In genomic region chr22:29172216-29172615, GRCh38 we compare ENCODE assay signal across 19 cellular contexts. TPM values are rescaled to one million over a fixed set of nuclear protein-coding genes. Genes with fewer than 3 reads are reported as not detected.
DNase-seq lines count a peak whose midpoint lies in the region; FAIRE-seq and TF ChIP-seq lines count a peak whose summit lies in the region.
"Had no signal": no experiment of that assay in that cellular context is flagged by ENCODE, and none has a peak within 500 bp of the region (broad histone marks: within the 10 kb centered on the region; RNA-seq: fewer than 3 reads in every experiment).

No MANE protein-coding gene starts in this region.

- no peak overlapping the region for H3K27ac Mint-ChIP-seq in endothelial cell (ENCODE audit: unreplicated experiment)
- H3K27ac Mint-ChIP-seq: CD4-positive, alpha-beta T cell; GM23338; HFFc6 had no signal

- no peaks in the 10 kb centered on the region for H3K9me3 ChIP-seq in WERI-Rb-1 (ENCODE audit: severe bottlenecking)
- H3K9me3 ChIP-seq in kidney (ENCODE audit: control insufficient read depth in 1 of 2, low read length in 2 of 2) = peaks cover 0 to 6% of the 10 kb centered on the region in 2 donors
- H3K9me3 ChIP-seq in sigmoid colon = peaks cover 0 to 10% (median 6%) of the 10 kb centered on the region in 4 donors
- H3K9me3 ChIP-seq in vagina = no peaks in the 10 kb centered on the region

- peaks cover 5% of the 10 kb centered on the region for H3K27me3 Mint-ChIP-seq in endothelial cell (ENCODE audit: unreplicated experiment)
- H3K27me3 Mint-ChIP-seq: CD4-positive, alpha-beta T cell had no signal

- H3K4me3 ChIP-seq in WERI-Rb-1 (ENCODE audit: low read depth, low read length) (no peak overlapping the region), kidney (ENCODE audit: low read length in 2 of 2) (no peak overlapping the region), sigmoid colon (no peak overlapping the region), vagina (no peak overlapping the region)
- H3K4me3 ChIP-seq: GM23338 had no signal

- 0 out of 2 replicates have a peak, but pooled peaks have one; percentile 7 for TF ChIP-seq CTCF in WERI-Rb-1 (IDR thresholded peaks at IDR 0.05; ENCODE audit: low read depth, low read length)
- TF ChIP-seq CTCF in kidney (IDR thresholded peaks at IDR 0.05; ENCODE audit: borderline replicate concordance, extremely low read depth, insufficient read depth) = no peak
- TF ChIP-seq CTCF in sigmoid colon (IDR thresholded peaks at IDR 0.05) = no peak
- TF ChIP-seq CTCF in vagina (IDR thresholded peaks at IDR 0.05) = no peak
- no peak for TF ChIP-seq CTCF in endothelial cell (IDR thresholded peaks at IDR 0.05; ENCODE audit: unreplicated experiment)

- H3K27me3 ChIP-seq in WERI-Rb-1 (ENCODE audit: insufficient read depth, low read depth, severe bottlenecking) (no peaks in the 10 kb centered on the region), sigmoid colon (no peaks in the 10 kb centered on the region), vagina (no peaks in the 10 kb centered on the region)

- peaks cover 4% of the 10 kb centered on the region for H3K36me3 Mint-ChIP-seq in endothelial cell (ENCODE audit: low read depth, unreplicated experiment)

- no peak for TF ChIP-seq EP300 in sigmoid colon (IDR thresholded peaks at IDR 0.05)

- H3K27ac ChIP-seq in WERI-Rb-1 (no peak overlapping the region), kidney (ENCODE audit: low read depth in 2 of 2, low read length in 2 of 2) (no peak overlapping the region), sigmoid colon (no peak overlapping the region), vagina (no peak overlapping the region)
- H3K27ac ChIP-seq: C4-2B had no signal

- H3K9me3 Mint-ChIP-seq in endothelial cell (ENCODE audit: unreplicated experiment) = peaks cover 6% of the 10 kb centered on the region

- no peak for FAIRE-seq in kidney (lab: Jason Lieb, UNC)
- FAIRE-seq: H54, HTR-8/SVneo had no signal

- no peaks in the 10 kb centered on the region for H3K4me1 Mint-ChIP-seq in endothelial cell (ENCODE audit: unreplicated experiment)
- H3K4me1 Mint-ChIP-seq: GM23338 had no signal

- peak; percentile 27 for DNase-seq in D341Med (ENCODE audit: low spot score)
- DNase-seq in WERI-Rb-1 = no peak
- DNase-seq in kidney = peak; percentile 46
- peak; percentile 54 for DNase-seq in sigmoid colon
- DNase-seq in activated CD8-positive, alpha-beta memory T cell treated with anti-CD3 and anti-CD28 coated beads, Interleukin-2, amount 50 U/mL, for 4 hours = no peak
- no peak for DNase-seq in vagina (ENCODE audit: extremely low spot score in 2 of 2)
- DNase-seq in endothelial cell (ENCODE audit: low spot score) = no peak
- DNase-seq: Caco-2; CD4-positive, alpha-beta T cell; DMS153; DMS79; GF-D8; HFFc6; IMR-90 had no signal

- H3K4me3 Mint-ChIP-seq in endothelial cell (ENCODE audit: unreplicated experiment) = no peak overlapping the region
- H3K4me3 Mint-ChIP-seq: CD4-positive, alpha-beta T cell; GM23338; HFFc6 had no signal

- TF ChIP-seq POLR2A in sigmoid colon (IDR thresholded peaks at IDR 0.05) = no peak
- TF ChIP-seq POLR2A in vagina (IDR thresholded peaks at IDR 0.05) = no peak

- no peaks in the 10 kb centered on the region for H3K36me3 ChIP-seq in WERI-Rb-1
- H3K36me3 ChIP-seq in kidney (ENCODE audit: control insufficient read depth in 1 of 2, insufficient read depth in 2 of 2, low read length in 2 of 2) = no peaks in the 10 kb centered on the region
- H3K36me3 ChIP-seq in sigmoid colon = no peaks in the 10 kb centered on the region
- H3K36me3 ChIP-seq in vagina = no peaks in the 10 kb centered on the region

- WGBS in sigmoid colon, 2 donors = 90 to 91% methylated on average over 6 of the region's 6 CpGs

- no peaks in the 10 kb centered on the region for H3K4me1 ChIP-seq in kidney (ENCODE audit: control insufficient read depth in 1 of 2, insufficient read depth in 1 of 2, low read depth in 1 of 2, low read length in 2 of 2)
- no peaks in the 10 kb centered on the region for H3K4me1 ChIP-seq in sigmoid colon
- no peaks in the 10 kb centered on the region for H3K4me1 ChIP-seq in vagina
- H3K4me1 ChIP-seq: Caco-2 had no signal

- no peak overlapping the region for H3K9ac ChIP-seq in kidney (ENCODE audit: low read length in 2 of 2)

- intact Hi-C loops in kidney (cut with DNase I) (no loop called here), sigmoid colon (cut with DNase I) (no loop called here), vagina (cut with DNase I) (no loop called here)

RNA-seq across cellular contexts. Expression of gene EMID1, which starts 33.5 kb away (rescaled TPM):
- total RNA-seq in kidney (9.6 TPM), sigmoid colon (1 to 10 TPM in 2 of 4 donors, under 1 TPM in 2; 0.27 to 4.7 (median 1.2) TPM), vagina (2.5 TPM), endothelial cell (ENCODE audit: unreplicated experiment) (25.5 TPM)
- polyA plus RNA-seq in kidney (ENCODE audit: insufficient read depth, low read depth, low replicate concordance) (25.5 TPM), sigmoid colon (1 to 10 TPM; 3.2 to 5.9 (median 3.6) TPM)
- total RNA-seq: A172; CD4-positive, alpha-beta T cell; HFFc6 had no signal

Comparison
In these comparisons a context has a peak if more than half of its experiments do, and no peak if none do; other contexts are left out.
1. DNase-seq: peak in D341Med (single experiment), kidney (single experiment) and sigmoid colon (single experiment); none in WERI-Rb-1 (single experiment), activated CD8-positive, alpha-beta memory T cell treated with anti-CD3 and anti-CD28 coated beads, Interleukin-2, amount 50 U/mL, for 4 hours (single experiment), vagina (0 of 2) and endothelial cell (single experiment).